ENCODE assay signal across 2 cellular contexts in the genomic region with DNA sequence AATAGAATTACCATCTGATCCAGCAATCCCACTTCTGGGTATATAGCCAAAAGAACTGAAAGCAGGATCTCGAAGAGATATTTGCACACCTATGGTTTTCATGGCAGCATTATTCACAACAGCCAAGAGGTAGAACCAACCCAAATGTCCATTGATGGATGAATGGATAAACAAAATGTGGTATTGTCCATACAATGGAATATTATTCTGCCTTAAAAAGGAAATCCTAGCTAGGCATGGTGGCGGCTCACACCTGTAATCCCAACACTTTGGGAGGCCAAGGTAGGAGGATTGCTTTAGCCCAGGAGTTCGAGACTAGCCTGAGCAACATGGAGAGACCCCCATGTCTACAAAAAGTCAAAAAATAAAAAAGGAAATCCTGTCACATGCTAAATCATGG.
TF ChIP-seq lines count a peak whose summit lies in the region.

No MANE protein-coding gene starts in this region.

TF ChIP-seq in A549, 52 proteins besides CTCF, POLR2A, EP300 and RAD21 (continued from another document):
- TF ChIP-seq, protein P1, sequence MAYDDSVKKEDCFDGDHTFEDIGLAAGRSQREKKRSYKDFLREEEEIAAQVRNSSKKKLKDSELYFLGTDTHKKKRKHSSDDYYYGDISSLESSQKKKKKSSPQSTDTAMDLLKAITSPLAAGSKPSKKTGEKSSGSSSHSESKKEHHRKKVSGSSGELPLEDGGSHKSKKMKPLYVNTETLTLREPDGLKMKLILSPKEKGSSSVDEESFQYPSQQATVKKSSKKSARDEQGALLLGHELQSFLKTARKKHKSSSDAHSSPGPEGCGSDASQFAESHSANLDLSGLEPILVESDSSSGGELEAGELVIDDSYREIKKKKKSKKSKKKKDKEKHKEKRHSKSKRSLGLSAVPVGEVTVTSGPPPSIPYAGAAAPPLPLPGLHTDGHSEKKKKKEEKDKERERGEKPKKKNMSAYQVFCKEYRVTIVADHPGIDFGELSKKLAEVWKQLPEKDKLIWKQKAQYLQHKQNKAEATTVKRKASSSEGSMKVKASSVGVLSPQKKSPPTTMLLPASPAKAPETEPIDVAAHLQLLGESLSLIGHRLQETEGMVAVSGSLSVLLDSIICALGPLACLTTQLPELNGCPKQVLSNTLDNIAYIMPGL (CRISPR knock-in tag; IDR thresholded peaks at IDR 0.05; ENCODE audit: borderline replicate concordance): no peak
- TF ChIP-seq GATA3 (IDR thresholded peaks at IDR 0.05; ENCODE audit: borderline replicate concordance) (no peak), ZSCAN20 (CRISPR knock-in tag; IDR thresholded peaks at IDR 0.05) (no peak), HOXA7 (CRISPR knock-in tag; IDR thresholded peaks at IDR 0.05) (no peak), KDM5A (IDR thresholded peaks at IDR 0.05) (no peak), CHD2 (IDR thresholded peaks at IDR 0.05; ENCODE audit: low read length, partially characterized antibody) (no peak), NR3C1 (IDR thresholded peaks at IDR 0.05) (no peak), SMC3 (IDR thresholded peaks at IDR 0.05) (no peak), POLR2AphosphoS2 (conservative IDR thresholded peaks at IDR 0.05; ENCODE audit: low read length) (no peak), NPAS2 (CRISPR knock-in tag; IDR thresholded peaks at IDR 0.05; ENCODE audit: borderline replicate concordance) (no peak), HES2 (IDR thresholded peaks at IDR 0.05) (no peak), TP53 (CRISPR knock-in tag; IDR thresholded peaks at IDR 0.05) (no peak), MAFK (IDR thresholded peaks at IDR 0.05; ENCODE audit: partially characterized antibody) (no peak), ESRRA (IDR thresholded peaks at IDR 0.05; ENCODE audit: borderline replicate concordance, low read length) (no peak), MYC (IDR thresholded peaks at IDR 0.05; ENCODE audit: borderline replicate concordance, low read length) (no peak), PBX3 (IDR thresholded peaks at IDR 0.05) (no peak), ZFP36 (IDR thresholded peaks at IDR 0.05; ENCODE audit: borderline replicate concordance, partially characterized antibody) (no peak), MAZ (IDR thresholded peaks at IDR 0.05; ENCODE audit: borderline replicate concordance, low read depth, low read length) (no peak), REST (IDR thresholded peaks at IDR 0.05) (no peak)

TF ChIP-seq in HEK293, 187 proteins besides CTCF, POLR2A, EP300 and RAD21 (continued from another document):
- TF ChIP-seq PRDM10 (tag by site-specific recombination; IDR thresholded peaks at IDR 0.05): no peak
- TF ChIP-seq ZNF704 (tag by site-specific recombination; IDR thresholded peaks at IDR 0.05): no peak
